ENCODE assay signal across 14 cellular contexts in the genomic region with DNA sequence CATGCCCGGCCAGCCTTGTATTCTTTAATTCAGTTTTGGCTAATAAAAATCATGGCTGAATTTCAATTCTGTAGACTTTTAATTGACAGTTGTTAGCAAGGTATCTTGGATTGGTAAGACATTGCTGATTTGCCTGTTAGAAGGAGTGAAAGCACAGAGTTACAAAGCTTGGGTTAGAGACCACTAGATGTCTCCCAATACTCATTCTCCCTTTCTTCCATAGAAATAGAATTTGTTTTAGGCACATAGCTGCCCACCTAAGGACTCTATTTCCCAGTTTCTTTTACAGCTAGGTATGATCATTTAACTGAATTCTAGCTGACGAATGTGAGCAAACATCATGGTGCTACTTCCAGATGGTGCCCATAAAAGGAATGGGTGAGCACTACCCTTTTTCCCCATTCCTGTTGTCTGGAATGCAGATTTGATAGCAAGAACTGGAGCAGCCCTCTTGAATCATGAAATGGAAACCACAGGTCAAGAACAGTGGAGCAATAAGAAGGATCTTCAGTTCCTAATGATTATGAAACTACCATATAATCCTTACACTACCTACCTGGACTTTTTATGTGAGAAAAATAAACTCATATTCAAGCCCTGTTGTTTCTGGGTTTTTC. TPM values are rescaled to one million over a fixed set of nuclear protein-coding genes. Genes with fewer than 3 reads are reported as not detected.
DNase-seq lines count a peak whose midpoint lies in the region; ATAC-seq, FAIRE-seq and TF ChIP-seq lines count a peak whose summit lies in the region.
"Had no signal": no experiment of that assay in that cellular context is flagged by ENCODE, and none has a peak within 500 bp of the region (broad histone marks: within the 10 kb centered on the region; RNA-seq: fewer than 3 reads in every experiment).

No MANE protein-coding gene starts in this region.

- H3K27me3 ChIP-seq in HCT116 (ENCODE audit: insufficient read depth, low read length) (no peaks in the 10 kb centered on the region), GM12878 (replicated peaks in 1 of 2; ENCODE audit: control insufficient read depth in 2 of 2, insufficient read depth in 2 of 2, low read length in 1 of 2) (no peaks in the 10 kb centered on the region), vagina (no peaks in the 10 kb centered on the region)

- H3K27me3 Mint-ChIP-seq in neural crest cell (ENCODE audit: low read depth) = no peaks in the 10 kb centered on the region
- H3K27me3 Mint-ChIP-seq: brain had no signal

- FAIRE-seq in GM12878 (lab: Jason Lieb, UNC) = no peak

- BruUV-seq in HCT116 (replicated peaks; lab: Mats Ljungman, UMichigan) = no TSS peak
- BruUV-seq in GM12878 (replicated peaks; lab: Mats Ljungman, UMichigan) = no TSS peak

- intact Hi-C loops in HCT116 (cut with micrococcal nuclease) (no loop called here), GM12878 (cut with micrococcal nuclease; ENCODE audit: unreplicated experiment) (no loop called here), vagina (cut with DNase I) (no loop called here)

- TF ChIP-seq RAD21 in HCT116 (IDR thresholded peaks at IDR 0.05; ENCODE audit: low read depth) = peak; percentile 39; the same call in 1 of the 2 replicates
- peak; percentile 41; the same call in 1 of the 2 replicates for TF ChIP-seq RAD21 in GM12878 (IDR thresholded peaks at IDR 0.05; ENCODE audit: insufficient read depth, low read depth, low read length)

- H3K27ac Mint-ChIP-seq in neural crest cell (ENCODE audit: unreplicated experiment) = no peak overlapping the region
- H3K27ac Mint-ChIP-seq: brain had no signal

- H3K9me3 ChIP-seq in HCT116 (ENCODE audit: control insufficient read depth in 1 of 2, insufficient read depth in 1 of 2, low read depth in 1 of 2, low read length in 2 of 2) = no peaks in the 10 kb centered on the region
- no peaks in the 10 kb centered on the region; the same call in 2 of the 3 replicates for H3K9me3 ChIP-seq in GM12878 (replicated peaks; ENCODE audit: control insufficient read depth, insufficient read depth, low read length)
- no peaks in the 10 kb centered on the region for H3K9me3 ChIP-seq in vagina
- H3K9me3 ChIP-seq: mucosa of descending colon had no signal

- H3K36me3 ChIP-seq in HCT116 (ENCODE audit: control insufficient read depth in 1 of 2, insufficient read depth in 2 of 2, low read length in 2 of 2) (peaks cover 0 to 3% of the 10 kb centered on the region in 2 experiments; a peak in 1 of 4 replicates), GM12878 (ENCODE audit: control insufficient read depth in 2 of 2, insufficient read depth in 2 of 2, low read length in 1 of 2) (0 out of 4 replicates have a peak, but pooled peaks cover 0 to 10% of the 10 kb centered on the region in 2 experiments), vagina (peaks cover 0 to 4% of the 10 kb centered on the region in 2 donors)

- TF ChIP-seq EP300 in GM12878 (IDR thresholded peaks at IDR 0.05; ENCODE audit: borderline replicate concordance in 1 of 2, control insufficient read depth in 1 of 2, low read depth in 2 of 2, low read length in 2 of 2) = no peak

- TF ChIP-seq CTCF in HCT116 (IDR thresholded peaks at IDR 0.05 in 2 of 3, conservative IDR thresholded peaks at IDR 0.05 in 1 of 3; ENCODE audit: borderline replicate concordance in 1 of 3, insufficient read depth in 1 of 3, low read depth in 2 of 3, low read length in 2 of 3) = no peak
- peak; percentile 2 to 28 (median 22); a peak in 2 of 6 replicates for TF ChIP-seq CTCF in GM12878 (IDR thresholded peaks at IDR 0.05 in 2 of 3, conservative IDR thresholded peaks at IDR 0.05 in 1 of 3; ENCODE audit: control insufficient read depth in 2 of 3, extremely low read depth in 1 of 3, insufficient read depth in 1 of 3, low read depth in 3 of 3, low read length in 3 of 3)
- TF ChIP-seq CTCF in neural crest cell (conservative IDR thresholded peaks at IDR 0.05) = peak; percentile 26
- TF ChIP-seq CTCF in vagina (IDR thresholded peaks at IDR 0.05) = no peak

- CTCF ChIA-PET in HCT116 (lab: Charles Lee) (no interaction called here), GM12878 (lab: Yijun Ruan, JAX) (interaction anchor here (0.6 to 1.8 kb wide), 6 partner anchors 11 to 120 kb away, joined by 3 to 6 read pairs (median 4); partner anchors contain the start of gene XRCC5)

- H3K4me2 ChIP-seq in HCT116 (ENCODE audit: low read length) (no peak overlapping the region), GM12878 (ENCODE audit: control insufficient read depth, insufficient read depth) (no peak overlapping the region)

- H3K4me3 Mint-ChIP-seq in neural crest cell = no peak overlapping the region
- H3K4me3 Mint-ChIP-seq: brain had no signal

- H3K79me2 ChIP-seq in HCT116 (ENCODE audit: insufficient read depth, low read length) (no peaks in the 10 kb centered on the region), GM12878 (ENCODE audit: control insufficient read depth, insufficient read depth, low read length) (no peaks in the 10 kb centered on the region)

- in situ Hi-C loops in GM12878 (cut with MboI) = no loop called here

- no peaks in the 10 kb centered on the region for H3K9me2 ChIP-seq in HCT116 (ENCODE audit: insufficient read depth)

- no peak overlapping the region for H3K27ac ChIP-seq in HCT116 (ENCODE audit: low read depth, low read length)
- no peak overlapping the region for H3K27ac ChIP-seq in GM12878 (ENCODE audit: control insufficient read depth, insufficient read depth)
- H3K27ac ChIP-seq in vagina = no peak overlapping the region
- H3K27ac ChIP-seq: SK-N-MC had no signal

- H3K36me3 Mint-ChIP-seq in neural crest cell (ENCODE audit: low read depth) = peaks cover 9% of the 10 kb centered on the region

- H3K4me3 ChIP-seq in HCT116 (replicated peaks in 1 of 2; ENCODE audit: low read depth in 1 of 2, low read length in 2 of 2) (no peak overlapping the region), GM12878 (no peak overlapping the region), vagina (no peak overlapping the region)
- H3K4me3 ChIP-seq: mucosa of descending colon, SK-N-MC had no signal

- H3K9ac ChIP-seq in HCT116 (ENCODE audit: low read length) = no peak overlapping the region
- H3K9ac ChIP-seq in GM12878 (ENCODE audit: control insufficient read depth, insufficient read depth, low read length) = no peak overlapping the region

- no peak for ATAC-seq in HCT116
- no peak for ATAC-seq in GM12878
- ATAC-seq: activated CD4-positive, CD25-positive, alpha-beta regulatory T cell treated with anti-CD3 and anti-CD28 coated beads, Interleukin-2, amount 50 U/mL, for 24 hours; mucosa of descending colon had no signal

- WGBS in GM12878 (ENCODE audit: insufficient coverage, insufficient replicate concordance, low lambda C conversion rate, missing lambda C conversion rate) = 98% methylated on average over 2 of the region's 2 CpGs

- H3K4me1 ChIP-seq in HCT116 (ENCODE audit: control insufficient read depth in 1 of 2, insufficient read depth in 2 of 2, low read length in 2 of 2) (no peaks in the 10 kb centered on the region), GM12878 (ENCODE audit: control insufficient read depth, insufficient read depth, low read length) (no peaks in the 10 kb centered on the region), vagina (no peaks in the 10 kb centered on the region)

- no peaks in the 10 kb centered on the region for H4K20me1 ChIP-seq in HCT116 (ENCODE audit: insufficient read depth)
- no peaks in the 10 kb centered on the region for H4K20me1 ChIP-seq in GM12878 (ENCODE audit: control insufficient read depth, insufficient read depth)

- no peak for TF ChIP-seq POLR2A in HCT116 (IDR thresholded peaks at IDR 0.05; ENCODE audit: borderline replicate concordance, extremely low read depth, insufficient read depth, insufficient read length)
- TF ChIP-seq POLR2A in GM12878 (IDR thresholded peaks at IDR 0.05; ENCODE audit: low read depth, low read length) = no peak
- TF ChIP-seq POLR2A in vagina (IDR thresholded peaks at IDR 0.05) = no peak

- RAD21 ChIA-PET in HCT116 (lab: Charles Lee; ENCODE audit: low non-redundant PET in 1 of 2, low total read pairs in 2 of 2, uncharacterized antibody in 2 of 2, unreplicated experiment in 2 of 2) (no interaction called here), GM12878 (lab: Charles Lee; ENCODE audit: unreplicated experiment) (interaction anchor here (0.6 to 1.1 kb wide), 4 partner anchors 49 to 219 kb away, joined by 3 read pairs; no protein-coding TSS in a partner anchor)

- no peaks in the 10 kb centered on the region for H3K9me3 Mint-ChIP-seq in neural crest cell
- H3K9me3 Mint-ChIP-seq: brain had no signal

- SMC1A ChIA-PET in GM12878 (lab: Charles Lee; ENCODE audit: uncharacterized antibody, unreplicated experiment) = interaction anchor here (0.6 to 1.3 kb wide), 4 partner anchors 44 to 120 kb away, joined by 3 to 6 read pairs (median 4); no protein-coding TSS in a partner anchor

- DNase-seq in Daoy (ENCODE audit: low read depth) (peak; percentile 3), HCT116 (ENCODE audit: low read depth, low spot score) (no peak), GM12878 (ENCODE audit: low read depth, low spot score) (no peak), neural crest cell (ENCODE audit: low read depth, low spot score) (no peak), globus pallidus (ENCODE audit: low spot score) (no peak), vagina (ENCODE audit: extremely low spot score in 2 of 2) (no peak), HPDE6-E6E7 (ENCODE audit: extremely low spot score) (no peak)
- DNase-seq: activated T-cell treated with anti-CD3 and anti-CD28 coated beads, Interleukin-2, amount 50 U/mL, for 48 hours; DMS153; mucosa of descending colon; NCI-H510A had no signal

- POLR2A ChIA-PET in HCT116 (lab: Charles Lee) = no interaction called here
- POLR2A ChIA-PET in GM12878 (lab: Charles Lee) = interaction anchor here (0.6 to 1.7 kb wide), 3 partner anchors 15 to 40 kb away, joined by 3 to 6 read pairs (median 6); partner anchors contain the start of genes PECR and TMEM169

- H3K4me1 Mint-ChIP-seq in neural crest cell = peaks cover 3% of the 10 kb centered on the region
- H3K4me1 Mint-ChIP-seq: brain had no signal

- no peak overlapping the region for H2AFZ ChIP-seq in HCT116 (ENCODE audit: low read depth, low read length, poor library complexity, severe bottlenecking)
- no peak overlapping the region for H2AFZ ChIP-seq in GM12878 (ENCODE audit: control insufficient read depth, low read depth, low read length)

RNA-seq across cellular contexts. Expression of gene PECR, which starts 17.5 kb away (rescaled TPM):
- 5.7 and 7.7 TPM in 2 replicates for total RNA-seq in Daoy (2014; rRNA removed; shearing (Covaris generic))
- total RNA-seq in HCT116 (2021; ENCODE audit: unreplicated experiment) = 16.3 TPM
- 9.1 and 9.2 TPM in 2 replicates for polyA plus RNA-seq in HCT116 (2012)
- total RNA-seq in GM12878 (2013; cell fraction: nucleolus; rRNA removed) = 39.0 and 48.8 TPM in 2 replicates
- total RNA-seq in GM12878 (2014; rRNA removed) = 25.6 and 36.2 TPM in 2 replicates
- 25.7 and 27.5 TPM in 2 replicates for total RNA-seq in GM12878 (2014; rRNA removed; fragmentation: Illumina TruSeq; extraction: Trizol)
- 20.4 and 25.3 TPM in 2 replicates for total RNA-seq in GM12878 (2021)
- polyA plus RNA-seq in GM12878 (2011; ENCODE audit: low read depth) = 34.7 TPM
- polyA plus RNA-seq in GM12878 (2011; rRNA removed) = 30.4 and 36.8 TPM in 2 replicates
- polyA plus RNA-seq in GM12878 (2011; cell fraction: cytosol; rRNA removed) = 26.9 and 33.7 TPM in 2 replicates
- polyA plus RNA-seq in GM12878 (2011; cell fraction: nucleus; rRNA removed) = 21.6 and 23.4 TPM in 2 replicates
- 13.5 and 20.7 TPM in 2 replicates for polyA plus RNA-seq in GM12878 (2012)
- 28.8 and 30.2 TPM in 2 replicates for polyA plus RNA-seq in GM12878 (2014; fragmentation: Illumina TruSeq; extraction: Trizol)
- 10 to 100 TPM in 1 of 2 experiments, 1 to 10 TPM in 1; 7.6 to 10.4 TPM for polyA plus RNA-seq in GM12878 (2014; fragmentation: Nextera tagmentation; extraction: Ambion mirVana)
- 26.1 and 37.4 TPM in 2 replicates for polyA plus RNA-seq in GM12878 (2014; rRNA removed)
- polyA plus RNA-seq in GM12878 (2016; fragmentation: Nextera tagmentation; extraction: Ambion mirVana) = 10 to 100 TPM; 22.4 to 27.8 TPM
- 31.8 and 50.8 TPM in 2 replicates for polyA minus RNA-seq in GM12878 (2011; rRNA and poly(A)+ RNA removed)
- 6.8 and 7.9 TPM in 2 replicates for polyA minus RNA-seq in GM12878 (2011; cell fraction: cytosol; rRNA and poly(A)+ RNA removed)
- 17.5 and 19.0 TPM in 2 replicates for polyA minus RNA-seq in GM12878 (2011; cell fraction: nucleus; rRNA and poly(A)+ RNA removed)
- total RNA-seq in neural crest cell = 12.5 and 18.2 TPM in 2 replicates
- total RNA-seq in vagina = 13.0 TPM

RNA-seq across cellular contexts. Expression of gene TMEM169, which starts 17.6 kb away (rescaled TPM):
- total RNA-seq in Daoy (2014; rRNA removed; shearing (Covaris generic)) = 0.40 and 0.65 TPM in 2 replicates
- 0.42 TPM for total RNA-seq in HCT116 (2021; ENCODE audit: unreplicated experiment)
- 0.20 TPM in 2 replicates for polyA plus RNA-seq in HCT116 (2012)
- total RNA-seq in GM12878 (2013; cell fraction: nucleolus; rRNA removed) = 0.67 and 0.71 TPM in 2 replicates
- total RNA-seq in GM12878 (2014; rRNA removed) = 1.4 and 1.6 TPM in 2 replicates
- total RNA-seq in GM12878 (2014; rRNA removed; fragmentation: Illumina TruSeq; extraction: Trizol) = 2.5 TPM in 2 replicates
- total RNA-seq in GM12878 (2021) = 2.4 and 2.7 TPM in 2 replicates
- polyA plus RNA-seq in GM12878 (2011; ENCODE audit: low read depth) = 0.16 TPM
- 0.13 and 0.23 TPM in 2 replicates for polyA plus RNA-seq in GM12878 (2011; rRNA removed)
- polyA plus RNA-seq in GM12878 (2011; cell fraction: cytosol; rRNA removed) = 0.02 and 0.07 TPM in 2 replicates
- polyA plus RNA-seq in GM12878 (2011; cell fraction: nucleus; rRNA removed) = 0.06 TPM in 1 of 2 replicates, not detected in the other
- polyA plus RNA-seq in GM12878 (2012) = 0.26 and 0.58 TPM in 2 replicates
- 2.3 and 2.8 TPM in 2 replicates for polyA plus RNA-seq in GM12878 (2014; fragmentation: Illumina TruSeq; extraction: Trizol)
- polyA plus RNA-seq in GM12878 (2014; fragmentation: Nextera tagmentation; extraction: Ambion mirVana) = 1 to 10 TPM in 1 of 2 experiments, under 1 TPM in 1; 0.57 to 1.2 TPM
- 1.5 and 3.2 TPM in 2 replicates for polyA plus RNA-seq in GM12878 (2014; rRNA removed)
- 1 to 10 TPM; 2.1 to 3.1 TPM for polyA plus RNA-seq in GM12878 (2016; fragmentation: Nextera tagmentation; extraction: Ambion mirVana)
- 0.82 TPM in 1 of 2 replicates, not detected in the other for polyA minus RNA-seq in GM12878 (2011; rRNA and poly(A)+ RNA removed)
- polyA minus RNA-seq in GM12878 (2011; cell fraction: cytosol; rRNA and poly(A)+ RNA removed) = not detected in 2 replicates
- polyA minus RNA-seq in GM12878 (2011; cell fraction: nucleus; rRNA and poly(A)+ RNA removed) = 0.12 TPM in 1 of 2 replicates, not detected in the other
- 29.7 and 34.8 TPM in 2 replicates for total RNA-seq in neural crest cell
- not detected for total RNA-seq in vagina

RNA-seq across cellular contexts. Expression of gene XRCC5, which starts 45.0 kb away (rescaled TPM):
- total RNA-seq in Daoy (2014; rRNA removed; shearing (Covaris generic)) = 425 and 512 TPM in 2 replicates
- total RNA-seq in HCT116 (2021; ENCODE audit: unreplicated experiment) = 424 TPM
- polyA plus RNA-seq in HCT116 (2012) = 265 and 266 TPM in 2 replicates
- 263 and 285 TPM in 2 replicates for total RNA-seq in GM12878 (2013; cell fraction: nucleolus; rRNA removed)
- total RNA-seq in GM12878 (2014; rRNA removed) = 403 and 444 TPM in 2 replicates
- total RNA-seq in GM12878 (2014; rRNA removed; fragmentation: Illumina TruSeq; extraction: Trizol) = 489 and 508 TPM in 2 replicates
- 479 and 499 TPM in 2 replicates for total RNA-seq in GM12878 (2021)
- 207 TPM for polyA plus RNA-seq in GM12878 (2011; ENCODE audit: low read depth)
- 636 and 704 TPM in 2 replicates for polyA plus RNA-seq in GM12878 (2011; rRNA removed)
- polyA plus RNA-seq in GM12878 (2011; cell fraction: cytosol; rRNA removed) = 275 and 287 TPM in 2 replicates
- 218 and 240 TPM in 2 replicates for polyA plus RNA-seq in GM12878 (2011; cell fraction: nucleus; rRNA removed)
- polyA plus RNA-seq in GM12878 (2012) = 158 and 167 TPM in 2 replicates
- 496 and 588 TPM in 2 replicates for polyA plus RNA-seq in GM12878 (2014; fragmentation: Illumina TruSeq; extraction: Trizol)
- 100 to 1,000 TPM; 552 to 556 TPM for polyA plus RNA-seq in GM12878 (2014; fragmentation: Nextera tagmentation; extraction: Ambion mirVana)
- 227 and 259 TPM in 2 replicates for polyA plus RNA-seq in GM12878 (2014; rRNA removed)
- 100 to 1,000 TPM; 770 to 815 TPM for polyA plus RNA-seq in GM12878 (2016; fragmentation: Nextera tagmentation; extraction: Ambion mirVana)
- polyA minus RNA-seq in GM12878 (2011; rRNA and poly(A)+ RNA removed) = 521 and 1,300 TPM in 2 replicates
- 139 and 143 TPM in 2 replicates for polyA minus RNA-seq in GM12878 (2011; cell fraction: cytosol; rRNA and poly(A)+ RNA removed)
- 186 and 262 TPM in 2 replicates for polyA minus RNA-seq in GM12878 (2011; cell fraction: nucleus; rRNA and poly(A)+ RNA removed)
- 508 and 524 TPM in 2 replicates for total RNA-seq in neural crest cell
- total RNA-seq in vagina = 118 TPM

RNA-seq across cellular contexts. Expression of gene MREG, which starts 50.8 kb away (rescaled TPM):
- total RNA-seq in Daoy (2014; rRNA removed; shearing (Covaris generic)) = 14.8 and 18.0 TPM in 2 replicates
- total RNA-seq in HCT116 (2021; ENCODE audit: unreplicated experiment) (16.9 TPM), GM12878 (2014; rRNA removed) (39.0 and 40.9 TPM in 2 replicates), GM12878 (2014; rRNA removed; fragmentation: Illumina TruSeq; extraction: Trizol) (27.9 and 28.5 TPM in 2 replicates), GM12878 (2021) (45.0 and 46.3 TPM in 2 replicates), neural crest cell (9.1 and 10.4 TPM in 2 replicates), vagina (11.8 TPM)
- 5.3 and 7.3 TPM in 2 replicates for polyA plus RNA-seq in HCT116 (2012)
- 18.7 and 19.5 TPM in 2 replicates for total RNA-seq in GM12878 (2013; cell fraction: nucleolus; rRNA removed)
- 15.4 TPM for polyA plus RNA-seq in GM12878 (2011; ENCODE audit: low read depth)
- polyA plus RNA-seq in GM12878 (2011; rRNA removed) (31.9 and 47.2 TPM in 2 replicates), GM12878 (2014; fragmentation: Illumina TruSeq; extraction: Trizol) (23.8 and 30.2 TPM in 2 replicates), GM12878 (2014; fragmentation: Nextera tagmentation; extraction: Ambion mirVana) (10 to 100 TPM; 16.8 to 21.3 TPM), GM12878 (2014; rRNA removed) (34.1 and 34.5 TPM in 2 replicates), GM12878 (2016; fragmentation: Nextera tagmentation; extraction: Ambion mirVana) (10 to 100 TPM in 1 of 2 experiments, 1 to 10 TPM in 1; 6.9 to 28.6 TPM)
- polyA plus RNA-seq in GM12878 (2011; cell fraction: cytosol; rRNA removed) = 15.6 and 17.5 TPM in 2 replicates
- 18.2 and 22.0 TPM in 2 replicates for polyA plus RNA-seq in GM12878 (2011; cell fraction: nucleus; rRNA removed)
- polyA plus RNA-seq in GM12878 (2012) = 18.6 and 22.6 TPM in 2 replicates
- 22.3 and 23.7 TPM in 2 replicates for polyA minus RNA-seq in GM12878 (2011; rRNA and poly(A)+ RNA removed)
- polyA minus RNA-seq in GM12878 (2011; cell fraction: cytosol; rRNA and poly(A)+ RNA removed) = 11.2 and 13.9 TPM in 2 replicates
- polyA minus RNA-seq in GM12878 (2011; cell fraction: nucleus; rRNA and poly(A)+ RNA removed) = 8.3 and 14.4 TPM in 2 replicates

Comparison
In these comparisons a context has a peak if more than half of its experiments do, and no peak if none do; other contexts are left out.
1. CTCF ChIP-seq: peak in GM12878 (3 of 3) and neural crest cell (single experiment); none in HCT116 (0 of 3) and vagina (0 of 3).